In the genomic region with DNA sequence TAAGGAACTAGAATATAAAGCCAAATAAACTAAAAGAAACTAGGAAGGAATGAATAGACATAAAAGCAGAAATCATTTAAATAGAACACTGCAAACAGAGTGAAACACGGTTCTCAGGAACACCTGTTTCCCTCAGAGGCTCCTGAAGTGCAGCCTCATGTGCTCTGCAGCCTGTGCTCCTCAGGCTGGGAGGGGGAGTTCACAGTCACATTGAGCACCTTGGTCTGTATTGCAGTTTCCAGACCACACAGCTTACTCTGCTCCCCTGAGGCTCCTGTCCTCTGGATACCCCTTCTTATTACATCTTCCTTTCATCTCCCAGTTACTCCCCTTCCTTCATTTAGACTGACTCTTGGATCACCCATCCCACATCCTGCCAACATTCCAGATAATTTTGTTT, we compare ENCODE assay signal across 19 cellular contexts. TPM values are rescaled to one million over a fixed set of nuclear protein-coding genes. Genes with fewer than 3 reads are reported as not detected.
DNase-seq lines count a peak whose midpoint lies in the region; ATAC-seq, FAIRE-seq and TF ChIP-seq lines count a peak whose summit lies in the region.
"Had no signal": no experiment of that assay in that cellular context is flagged by ENCODE, and none has a peak within 500 bp of the region (broad histone marks: within the 10 kb centered on the region; RNA-seq: fewer than 3 reads in every experiment).

No MANE protein-coding gene starts in this region.

- H2AFZ ChIP-seq in MM.1S (ENCODE audit: low read length) (no peak overlapping the region), K562 (ENCODE audit: low read depth, low read length) (no peak overlapping the region)

- DNase-seq in NCI-H510A treated with DMSO at 0.1 percent for 48 hours (lab: John Stamatoyannopoulos, UW) (peak; percentile 16), NCI-H510A (lab: John Stamatoyannopoulos, UW) (no peak), MM.1S (peak; percentile 53), K562 (ENCODE audit: extremely low read depth in 1 of 4, low spot score in 3 of 4) (no peak), NCI-H446 treated with DMSO at 0.1 percent for 48 hours (lab: John Stamatoyannopoulos, UW) (no peak), ACHN (no peak)
- DNase-seq: 8988T; Calu3; CD4-positive, alpha-beta T cell; DMS 273 treated with DMSO at 0.1 percent for 48 hours; DMS79; GOT3; H9 had no signal

- H3K9me3 ChIP-seq in MM.1S (replicated peaks; ENCODE audit: insufficient read depth, low read length) (no peaks in the 10 kb centered on the region), K562 (replicated peaks; ENCODE audit: control insufficient read depth, insufficient read depth, low read depth, low read length) (no peaks in the 10 kb centered on the region)
- H3K9me3 ChIP-seq: BLaER1 treated with 17β-estradiol and CSF1 and Interleukin-3, amounts not matched to agents 10 nM and 100 nM had no signal

- peak overlapping the region; percentile 2; the same call in 1 of the 2 replicates for H3K4me2 ChIP-seq in MM.1S (ENCODE audit: low read depth, low read length)
- no peak overlapping the region for H3K4me2 ChIP-seq in K562 (ENCODE audit: insufficient read depth, low read length)
- H3K4me2 ChIP-seq: BLaER1 treated with 17β-estradiol and CSF1 and Interleukin-3, amounts not matched to agents 10 nM and 100 nM had no signal

- intact Hi-C loops in K562 (cut with micrococcal nuclease) = no loop called here

- no peaks in the 10 kb centered on the region for H3K9me1 ChIP-seq in K562 (ENCODE audit: control insufficient read depth, insufficient read depth, low read length)

- POLR2A ChIA-PET in K562 (lab: Yijun Ruan, JAX) = interaction anchor here (0.6 to 1.0 kb wide), 2 partner anchors 62 to 90 kb away, joined by 3 to 4 read pairs; no protein-coding TSS in a partner anchor

- TF ChIP-seq POLR2A in K562 (conservative IDR thresholded peaks at IDR 0.05) = no peak

- H3K9me3 Mint-ChIP-seq in stimulated activated memory B cell treated with anti-CD40 and anti-IgM and Interleukin-4, amounts not matched to agents 10 μg/mL and 1 μg/mL and 100 μg/mL, for 72 hours = no peaks in the 10 kb centered on the region
- H3K9me3 Mint-ChIP-seq: CD4-positive, alpha-beta T cell; H9 had no signal

- peaks cover 18% of the 10 kb centered on the region for H3K27me3 Mint-ChIP-seq in stimulated activated memory B cell treated with anti-CD40 and anti-IgM and Interleukin-4, amounts not matched to agents 10 μg/mL and 1 μg/mL and 100 μg/mL, for 72 hours

- no peaks in the 10 kb centered on the region for H3K79me2 ChIP-seq in MM.1S (ENCODE audit: low read length)
- H3K79me2 ChIP-seq in K562 (ENCODE audit: control insufficient read depth, insufficient read depth, low read length) = no peaks in the 10 kb centered on the region

- no peaks in the 10 kb centered on the region for H3K36me3 ChIP-seq in MM.1S (replicated peaks; ENCODE audit: insufficient read depth, low read length)
- no peaks in the 10 kb centered on the region for H3K36me3 ChIP-seq in K562 (ENCODE audit: control insufficient read depth, insufficient read depth, low read length)
- H3K36me3 ChIP-seq: BLaER1 treated with 17β-estradiol and CSF1 and Interleukin-3, amounts not matched to agents 10 nM and 100 nM had no signal

- H3K9ac ChIP-seq in MM.1S (ENCODE audit: low read length) = no peak overlapping the region
- H3K9ac ChIP-seq in K562 (ENCODE audit: insufficient read depth in 1 of 2, low read depth in 2 of 2, low read length in 2 of 2) = peak overlapping the region in 1 of 2 experiments; percentile 74; a peak in 1 of 4 replicates
- H3K9ac ChIP-seq: BLaER1 treated with 17β-estradiol and CSF1 and Interleukin-3, amounts not matched to agents 10 nM and 100 nM had no signal

- H3K27ac ChIP-seq in MM.1S (ENCODE audit: low read length) (no peak overlapping the region), K562 (ENCODE audit: extremely low read depth, low read depth, low read length) (no peak overlapping the region)
- H3K27ac ChIP-seq: BLaER1 treated with 17β-estradiol and CSF1 and Interleukin-3, amounts not matched to agents 10 nM and 100 nM had no signal

- no peak overlapping the region for H3K27ac Mint-ChIP-seq in stimulated activated memory B cell treated with anti-CD40 and anti-IgM and Interleukin-4, amounts not matched to agents 10 μg/mL and 1 μg/mL and 100 μg/mL, for 72 hours
- H3K27ac Mint-ChIP-seq: CD4-positive, alpha-beta T cell; H9; IgD-negative memory B cell had no signal

- H4K20me1 ChIP-seq in MM.1S (ENCODE audit: insufficient read depth, low read length) (no peaks in the 10 kb centered on the region), K562 (replicated peaks; ENCODE audit: control insufficient read depth, insufficient read depth, low read length) (no peaks in the 10 kb centered on the region)
- H4K20me1 ChIP-seq: BLaER1 treated with 17β-estradiol and CSF1 and Interleukin-3, amounts not matched to agents 10 nM and 100 nM had no signal

- H3K9me2 ChIP-seq in MM.1S (replicated peaks; ENCODE audit: insufficient read depth, low read length) = no peaks in the 10 kb centered on the region

- no peak for TF ChIP-seq CTCF in MM.1S (IDR thresholded peaks at IDR 0.05; ENCODE audit: low read length)
- no peak for TF ChIP-seq CTCF in K562 (IDR thresholded peaks at IDR 0.05 in 2 of 3, conservative IDR thresholded peaks at IDR 0.05 in 1 of 3; ENCODE audit: insufficient read depth in 2 of 3, low read depth in 1 of 3, low read length in 3 of 3)

- peak; percentile 35 for FAIRE-seq in K562 (lab: Jason Lieb, UNC)
- FAIRE-seq: GM12891 had no signal

- no peak for ATAC-seq in K562
- peak; percentile 39 for ATAC-seq in stimulated activated memory B cell treated with anti-CD40 and anti-IgM and Interleukin-4, amounts not matched to agents 10 μg/mL and 1 μg/mL and 100 μg/mL, for 72 hours

- no peak for TF ChIP-seq RAD21 in K562 (CRISPR knock-in tag; conservative IDR thresholded peaks at IDR 0.05 in 1 of 2, IDR thresholded peaks at IDR 0.05 in 1 of 2)

- H3F3A ChIP-seq in MM.1S (ENCODE audit: insufficient read depth, low read length) = no peaks in the 10 kb centered on the region

- H3K4me1 Mint-ChIP-seq in stimulated activated memory B cell treated with anti-CD40 and anti-IgM and Interleukin-4, amounts not matched to agents 10 μg/mL and 1 μg/mL and 100 μg/mL, for 72 hours = no peaks in the 10 kb centered on the region
- H3K4me1 Mint-ChIP-seq: IgD-negative memory B cell had no signal

- WGBS in K562 (ENCODE audit: insufficient coverage, low coverage, missing lambda C conversion rate) = 0% methylated on average over 1 of the region's 1 CpG

- TF ChIP-seq EP300 in K562 (IDR thresholded peaks at IDR 0.05; ENCODE audit: low read length) = no peak

- in situ Hi-C loops in K562 (cut with MboI) (no loop called here), ACHN (cut with HindIII; ENCODE audit: low pct_ligation_motif_present, low pct_unique_long_range_greater_than_20kb, low sequenced_read_pairs) (no loop called here)

- no peaks in the 10 kb centered on the region for H3K36me3 Mint-ChIP-seq in stimulated activated memory B cell treated with anti-CD40 and anti-IgM and Interleukin-4, amounts not matched to agents 10 μg/mL and 1 μg/mL and 100 μg/mL, for 72 hours
- H3K36me3 Mint-ChIP-seq: IgD-negative memory B cell had no signal

- H3K4me3 ChIP-seq in MM.1S (ENCODE audit: low read length) (no peak overlapping the region), K562 (no peak overlapping the region)
- H3K4me3 ChIP-seq: BLaER1 treated with 17β-estradiol and CSF1 and Interleukin-3, amounts not matched to agents 10 nM and 100 nM had no signal

- peaks cover 3% of the 10 kb centered on the region; the same call in 1 of the 2 replicates for H3K4me1 ChIP-seq in MM.1S (ENCODE audit: low read length)
- H3K4me1 ChIP-seq in K562 (replicated peaks in 1 of 2; ENCODE audit: control insufficient read depth in 2 of 2, insufficient read depth in 2 of 2, low read length in 2 of 2) = no peaks in the 10 kb centered on the region
- H3K4me1 ChIP-seq: BLaER1 treated with 17β-estradiol and CSF1 and Interleukin-3, amounts not matched to agents 10 nM and 100 nM had no signal

- CTCF ChIA-PET in K562 (lab: Yijun Ruan, JAX; ENCODE audit: low intra/inter-chr PET ratio) = no interaction called here

- no TSS peak for BruUV-seq in K562 (replicated peaks; lab: Mats Ljungman, UMichigan)

- H3K27me3 ChIP-seq in MM.1S (replicated peaks; ENCODE audit: insufficient read depth, low read length) = no peaks in the 10 kb centered on the region
- H3K27me3 ChIP-seq in K562 (ENCODE audit: control insufficient read depth in 2 of 2, insufficient read depth in 2 of 2, low read length in 2 of 2) = no peaks in the 10 kb centered on the region; a peak in 1 of 5 replicates
- H3K27me3 ChIP-seq: BLaER1 treated with 17β-estradiol and CSF1 and Interleukin-3, amounts not matched to agents 10 nM and 100 nM had no signal

- no peak overlapping the region for H3K4me3 Mint-ChIP-seq in stimulated activated memory B cell treated with anti-CD40 and anti-IgM and Interleukin-4, amounts not matched to agents 10 μg/mL and 1 μg/mL and 100 μg/mL, for 72 hours
- H3K4me3 Mint-ChIP-seq: CD4-positive, alpha-beta T cell; H9; IgD-negative memory B cell had no signal

RNA-seq across cellular contexts. Expression of gene DCD, which starts 49.7 kb away (rescaled TPM):
- total RNA-seq in K562 (2011; cell fraction: chromatin; rRNA removed; ENCODE audit: low replicate concordance) = not detected in 2 replicates
- not detected in 2 replicates for total RNA-seq in K562 (2011; cell fraction: nucleolus; rRNA removed)
- not detected in 2 replicates for total RNA-seq in K562 (2011; cell fraction: nucleoplasm; rRNA removed)
- total RNA-seq in K562 (2014; rRNA removed) (not detected in 2 replicates), K562 (2014; rRNA removed; fragmentation: Illumina TruSeq; extraction: Trizol) (not detected in 2 replicates), K562 (2015; rRNA removed; fragmentation: Illumina TruSeq; extraction: Trizol) (not detected in 2 replicates), K562 (2021) (not detected in 2 replicates)
- polyA plus RNA-seq in K562 (2011; rRNA removed) (not detected in 2 replicates), K562 (2014; fragmentation: Illumina TruSeq; extraction: Trizol) (not detected in 2 replicates), K562 (2014; fragmentation: Nextera tagmentation; extraction: Ambion mirVana) (not detected), K562 (2014; rRNA removed) (not detected in 2 replicates)
- not detected in 2 replicates for polyA plus RNA-seq in K562 (2011; cell fraction: cytosol; rRNA removed)
- not detected in 2 replicates for polyA plus RNA-seq in K562 (2011; cell fraction: nucleus; rRNA removed)
- polyA plus RNA-seq in K562 (2012) = not detected in 2 replicates
- not detected in 2 replicates for polyA minus RNA-seq in K562 (2011; rRNA and poly(A)+ RNA removed)
- polyA minus RNA-seq in K562 (2011; cell fraction: cytosol; rRNA and poly(A)+ RNA removed) = not detected in 2 replicates
- polyA minus RNA-seq in K562 (2011; cell fraction: nucleus; rRNA and poly(A)+ RNA removed) = not detected in 2 replicates
- total RNA-seq: Calu3; CD4-positive, alpha-beta T cell; G401; H9; HT-29 had no signal
- polyA plus RNA-seq: IgD-negative memory B cell had no signal

Comparison
In these comparisons a context has a peak if more than half of its experiments do, and no peak if none do; other contexts are left out.
1. DNase-seq: peak in NCI-H510A treated with DMSO at 0.1 percent for 48 hours (single experiment) and MM.1S (single experiment); none in NCI-H510A (single experiment), K562 (0 of 4), NCI-H446 treated with DMSO at 0.1 percent for 48 hours (single experiment) and ACHN (single experiment).